In genomic region chr6:64874776-64875175, GRCh38 we compare ENCODE assay signal across 23 cellular contexts.
"Had no signal": no experiment of that assay in that cellular context is flagged by ENCODE, and none has a peak within 500 bp of the region (broad histone marks: within the 10 kb centered on the region; RNA-seq: fewer than 3 reads in every experiment).

No MANE protein-coding gene starts in this region.

- H3K27me3 ChIP-seq: dorsolateral prefrontal cortex, tibial artery had no signal

- DNase-seq: activated CD4-positive, alpha-beta T cell treated with anti-CD3 and anti-CD28 coated beads, Interleukin-2, amount 50 U/mL, for 1 hour; activated CD4-positive, CD25-positive, alpha-beta regulatory T cell treated with anti-CD3 and anti-CD28 coated beads, Interleukin-2, amount 50 U/mL, for 72 hours; activated CD8-positive, alpha-beta T cell treated with anti-CD3 and anti-CD28 coated beads, Interleukin-2, amount 10 ng/mL, durations not matched to agents 7 days and 5 days; activated gamma-delta T cell; activated naive CD4-positive, alpha-beta T cell treated with anti-CD3 and anti-CD28 coated beads, Interleukin-2, amount 50 U/mL, for 16 hours; activated naive CD8-positive, alpha-beta T cell treated with anti-CD3 and anti-CD28 coated beads, Interleukin-2, amount 50 U/mL, for 24 hours; caudate nucleus; dorsolateral prefrontal cortex; effector memory CD8-positive, alpha-beta T cell; lower lobe of right lung; mesendoderm; mucosa of descending colon; nephron progenitor cell; nucleus accumbens; small intestine; stimulated activated CD4-positive, alpha-beta T cell treated with anti-CD3 and anti-CD28 coated beads, Interleukin-2, amount 100 ng/mL, for 24 hours; stimulated activated naive CD8-positive, alpha-beta T cell treated with anti-CD3 and anti-CD28 coated beads, Interleukin-15, amount 100 ng/mL, for 72 hours; T-helper 2 cell; tibial artery; WERI-Rb-1 had no signal

- FAIRE-seq: small intestine had no signal

- ATAC-seq: activated CD8-positive, alpha-beta T cell treated with anti-CD3 and anti-CD28 coated beads, Interleukin-2, amount 10 ng/mL, durations not matched to agents 7 days and 5 days; activated naive CD8-positive, alpha-beta T cell treated with anti-CD3 and anti-CD28 coated beads, Interleukin-2, amount 50 U/mL, for 24 hours; effector memory CD8-positive, alpha-beta T cell; left lobe of liver; lower lobe of right lung; mucosa of descending colon; sciatic nerve; stimulated activated effector memory CD8-positive, alpha-beta T cell treated with anti-CD3 and anti-CD28 coated beads, Interleukin-12 subunit alpha, Interleukin-12 subunit beta, amount 100 ng/mL, for 72 hours; stimulated activated naive CD8-positive, alpha-beta T cell treated with anti-CD3 and anti-CD28 coated beads, Interleukin-15, amount 100 ng/mL, for 72 hours had no signal

- H3K4me3 ChIP-seq: dorsolateral prefrontal cortex, lower lobe of right lung, mucosa of descending colon, tibial artery had no signal

- H3K4me1 ChIP-seq: lower lobe of right lung, tibial artery had no signal

- H3K9me3 ChIP-seq: lower lobe of right lung, mucosa of descending colon, tibial artery had no signal

- H3K27ac ChIP-seq: dorsolateral prefrontal cortex, lower lobe of right lung, tibial artery, WERI-Rb-1 had no signal

- H3K36me3 ChIP-seq: lower lobe of right lung, tibial artery, WERI-Rb-1 had no signal
